In genomic region chr19:4227771-4228170, GRCh38 we compare ENCODE assay signal across 30 cellular contexts. TPM values are rescaled to one million over a fixed set of nuclear protein-coding genes. Genes with fewer than 3 reads are reported as not detected.
"Had no signal": no experiment of that assay in that cellular context is flagged by ENCODE, and none has a peak within 500 bp of the region (broad histone marks: within the 10 kb centered on the region; RNA-seq: fewer than 3 reads in every experiment).

No MANE protein-coding gene starts in this region.

- H3K36me3 ChIP-seq: gastrocnemius medialis, suprapubic skin, transverse colon, upper lobe of right lung, uterus had no signal

- FAIRE-seq: kidney had no signal

- H3K9ac ChIP-seq: parathyroid adenoma had no signal

- H3K27ac ChIP-seq: epithelial cell of prostate, gastrocnemius medialis, parathyroid adenoma, suprapubic skin, transverse colon, upper lobe of right lung, uterus had no signal

- H3K4me2 ChIP-seq: smooth muscle cell had no signal

- DNase-seq: effector CD8-positive, alpha-beta T cell; endodermal cell; foreskin fibroblast; gastrocnemius medialis; head of caudate nucleus; kidney; mucosa of descending colon; naive B cell; stimulated activated CD4-positive, alpha-beta T cell treated with anti-CD3 and anti-CD28 coated beads, Interleukin-12 subunit alpha, Interleukin-12 subunit beta, amount 100 ng/mL, for 4 hours; stimulated activated CD4-positive, alpha-beta T cell treated with anti-CD3 and anti-CD28 coated beads, Interleukin-1b, Interleukin-23, amount 100 ng/mL, for 48 hours; stimulated activated CD4-positive, alpha-beta T cell treated with anti-CD3 and anti-CD28 coated beads, Interleukin-4, amount 100 ng/mL, for 1 hour; stimulated activated CD8-positive, alpha-beta memory T cell treated with anti-CD3 and anti-CD28 coated beads, Interleukin-4, amount 100 ng/mL, for 48 hours; stimulated activated naive CD4-positive, alpha-beta T cell; stimulated activated naive CD8-positive, alpha-beta T cell treated with anti-CD3 and anti-CD28 coated beads, Interleukin-15, amount 100 ng/mL, for 72 hours; transverse colon; upper lobe of right lung; uterus had no signal

- H3K9me3 ChIP-seq: gastrocnemius medialis, mucosa of descending colon, suprapubic skin, transverse colon, upper lobe of right lung, uterus had no signal

- ATAC-seq: esophagus mucosa; gastrocnemius medialis; left lobe of liver; mucosa of descending colon; natural killer cell treated with Interleukin-12 subunit alpha and Interleukin-12 subunit beta and Interleukin-15 and Interleukin-18, amount 100 ng/mL, for 72 hours; sciatic nerve; stimulated activated naive CD8-positive, alpha-beta T cell treated with anti-CD3 and anti-CD28 coated beads, Interleukin-15, amount 100 ng/mL, for 72 hours; upper lobe of right lung had no signal

- H3K4me1 ChIP-seq: gastrocnemius medialis, parathyroid adenoma, suprapubic skin, transverse colon, uterus had no signal

- H3K79me2 ChIP-seq: parathyroid adenoma had no signal

- H2AFZ ChIP-seq: parathyroid adenoma had no signal

- H3K4me3 ChIP-seq: gastrocnemius medialis, lung, mucosa of descending colon, smooth muscle cell, suprapubic skin, transverse colon, upper lobe of right lung, uterus had no signal

RNA-seq across cellular contexts. Expression of gene EBI3, which starts 1.6 kb away (rescaled TPM):
- total RNA-seq: endodermal cell, neural crest cell, osteoblast, progenitor cell of endocrine pancreas had no signal

RNA-seq across cellular contexts. Expression of gene ANKRD24, which starts 45.3 kb away (rescaled TPM):
- total RNA-seq: smooth muscle cell had no signal

RNA-seq across cellular contexts. Expression of gene SHD, which starts 51.3 kb away (rescaled TPM):
- total RNA-seq: esophagus mucosa; glomerular endothelial cell; kidney; lung; natural killer cell treated with Interleukin-12 subunit alpha and Interleukin-12 subunit beta and Interleukin-15 and Interleukin-18, amount 100 ng/mL, for 72 hours; osteoblast; sciatic nerve; smooth muscle cell; suprapubic skin; upper lobe of right lung had no signal
- polyA plus RNA-seq: lung, smooth muscle cell had no signal
